In genomic region chr17:16464001-16464640, GRCh38 we compare ENCODE assay signal across 1 cellular context.
A peak's percentile ranks its signal among the peaks of the same experiment; 100 is the strongest.
TF ChIP-seq lines count a peak whose summit lies in the region.

No MANE protein-coding gene starts in this region.

TF ChIP-seq in HepG2, 621 proteins besides CTCF, POLR2A, EP300 and RAD21:
- TF ChIP-seq FOXO4 (CRISPR knock-in tag; conservative IDR thresholded peaks at IDR 0.05) (no peak), ZNF629 (CRISPR knock-in tag; conservative IDR thresholded peaks at IDR 0.05) (peak; percentile 84), ZNF510 (CRISPR knock-in tag; IDR thresholded peaks at IDR 0.05; ENCODE audit: low read depth) (no peak), SP4 (CRISPR knock-in tag; IDR thresholded peaks at IDR 0.05) (no peak), ARID4A (CRISPR knock-in tag; IDR thresholded peaks at IDR 0.05; ENCODE audit: borderline replicate concordance) (0 out of 2 replicates have a peak, but pooled peaks have one; percentile 19), NR2F1 (CRISPR knock-in tag; IDR thresholded peaks at IDR 0.05) (no peak), ZNF883 (CRISPR knock-in tag; IDR thresholded peaks at IDR 0.05; ENCODE audit: not compliant biosample characterization) (no peak), HOXA5 (CRISPR knock-in tag; IDR thresholded peaks at IDR 0.05) (no peak), NRL (CRISPR knock-in tag; IDR thresholded peaks at IDR 0.05; ENCODE audit: borderline replicate concordance) (no peak), SNRNP70 (IDR thresholded peaks at IDR 0.05; ENCODE audit: low read depth, low read length) (no peak), NFKBIZ (CRISPR knock-in tag; IDR thresholded peaks at IDR 0.05) (no peak), MXD4 (CRISPR knock-in tag; IDR thresholded peaks at IDR 0.05) (no peak), ZBED4 (CRISPR knock-in tag; IDR thresholded peaks at IDR 0.05; ENCODE audit: borderline replicate concordance) (no peak), SNAPC5 (CRISPR knock-in tag; IDR thresholded peaks at IDR 0.05; ENCODE audit: borderline replicate concordance) (no peak), MYPOP (CRISPR knock-in tag; IDR thresholded peaks at IDR 0.05) (no peak), NFYC (CRISPR knock-in tag; IDR thresholded peaks at IDR 0.05) (no peak), NCOA1 (CRISPR knock-in tag; IDR thresholded peaks at IDR 0.05) (0 out of 2 replicates have a peak, but pooled peaks have one; percentile 29), ZNF512 (CRISPR knock-in tag; IDR thresholded peaks at IDR 0.05) (no peak), TAF1 (CRISPR knock-in tag; IDR thresholded peaks at IDR 0.05) (no peak), FOXM1 (CRISPR knock-in tag; IDR thresholded peaks at IDR 0.05) (no peak), ZNF503 (CRISPR knock-in tag; IDR thresholded peaks at IDR 0.05) (no peak), ZNF501 (CRISPR knock-in tag; IDR thresholded peaks at IDR 0.05) (no peak), JARID2 (CRISPR knock-in tag; IDR thresholded peaks at IDR 0.05; ENCODE audit: insufficient replicate concordance) (no peak), ZFP82 (CRISPR knock-in tag; IDR thresholded peaks at IDR 0.05; ENCODE audit: borderline replicate concordance) (no peak), ZNF713 (CRISPR knock-in tag; IDR thresholded peaks at IDR 0.05) (no peak), ZSCAN25 (CRISPR knock-in tag; IDR thresholded peaks at IDR 0.05) (no peak)
- TF ChIP-seq, protein P1, sequence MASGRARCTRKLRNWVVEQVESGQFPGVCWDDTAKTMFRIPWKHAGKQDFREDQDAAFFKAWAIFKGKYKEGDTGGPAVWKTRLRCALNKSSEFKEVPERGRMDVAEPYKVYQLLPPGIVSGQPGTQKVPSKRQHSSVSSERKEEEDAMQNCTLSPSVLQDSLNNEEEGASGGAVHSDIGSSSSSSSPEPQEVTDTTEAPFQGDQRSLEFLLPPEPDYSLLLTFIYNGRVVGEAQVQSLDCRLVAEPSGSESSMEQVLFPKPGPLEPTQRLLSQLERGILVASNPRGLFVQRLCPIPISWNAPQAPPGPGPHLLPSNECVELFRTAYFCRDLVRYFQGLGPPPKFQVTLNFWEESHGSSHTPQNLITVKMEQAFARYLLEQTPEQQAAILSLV (CRISPR knock-in tag; IDR thresholded peaks at IDR 0.05; ENCODE audit: borderline replicate concordance) = no peak
TF ChIP-seq in HepG2: peak in this region for 3.
